Comparison of ENCODE assay signal across 8 cellular contexts in the genomic region with DNA sequence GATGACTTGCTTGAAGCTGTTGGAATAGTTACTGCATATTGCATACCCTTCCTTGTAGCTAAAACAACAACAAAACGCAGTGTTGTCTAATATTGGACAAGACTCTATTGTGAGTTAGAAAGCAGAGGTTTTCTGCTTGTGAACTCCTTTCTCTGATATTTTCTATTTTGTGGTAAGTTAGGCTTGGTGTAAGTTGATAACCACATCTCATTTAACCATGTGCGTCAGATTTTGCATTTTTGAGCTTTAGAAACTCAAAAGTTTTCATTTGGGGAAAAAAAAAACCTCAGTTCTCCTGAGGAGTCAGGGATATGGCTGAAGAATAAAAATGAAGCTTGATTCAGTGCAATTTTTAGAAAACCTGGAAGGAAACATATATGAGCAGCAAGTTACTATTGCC. TPM values are rescaled to one million over a fixed set of nuclear protein-coding genes. Genes with fewer than 3 reads are reported as not detected.
DNase-seq lines count a peak whose midpoint lies in the region; ATAC-seq and TF ChIP-seq lines count a peak whose summit lies in the region.

No MANE protein-coding gene starts in this region.

- H3K4me1 ChIP-seq in thyroid gland: peaks cover 26 to 37% of the 10 kb centered on the region in 2 donors

- in situ Hi-C loops in astrocyte of the spinal cord (cut with HindIII; ENCODE audit: low sequenced_read_pairs): no loop called here

- TF ChIP-seq POLR2A in lower leg skin (IDR thresholded peaks at IDR 0.05) (no peak), thyroid gland (IDR thresholded peaks at IDR 0.05) (no peak)

- no peaks in the 10 kb centered on the region for H3K9me3 Mint-ChIP-seq in activated T-cell treated with anti-CD3 and anti-CD28 coated beads, Interleukin-2, amount 50 U/mL, for 4 hours

- ATAC-seq in activated T-cell treated with anti-CD3 and anti-CD28 coated beads, Interleukin-2, amount 50 U/mL, for 4 hours: no peak
- no peak for ATAC-seq in GM21381 (IDR thresholded peaks at IDR 0.05; ENCODE audit: unreplicated experiment)

- H3K4me1 Mint-ChIP-seq in activated T-cell treated with anti-CD3 and anti-CD28 coated beads, Interleukin-2, amount 50 U/mL, for 4 hours (ENCODE audit: low read depth): peaks cover 52% of the 10 kb centered on the region

- TF ChIP-seq CTCF in astrocyte of the spinal cord (IDR thresholded peaks at IDR 0.05; ENCODE audit: low read depth, low read length): no peak
- no peak for TF ChIP-seq CTCF in lower leg skin (IDR thresholded peaks at IDR 0.05)
- TF ChIP-seq CTCF in thyroid gland (IDR thresholded peaks at IDR 0.05): no peak

- intact Hi-C loops in lower leg skin (cut with DNase I; ENCODE audit: low total_unique reads): no loop called here
- intact Hi-C loops in thyroid gland (cut with DNase I): loop anchor here (10.0 kb wide), 1 partner anchor 91 kb away; no protein-coding TSS in a partner anchor

- H3K27me3 ChIP-seq in thyroid gland: no peaks in the 10 kb centered on the region

- no peaks in the 10 kb centered on the region for H3K27me3 Mint-ChIP-seq in activated T-cell treated with anti-CD3 and anti-CD28 coated beads, Interleukin-2, amount 50 U/mL, for 4 hours (ENCODE audit: low read depth)

- WGBS in lower leg skin, 2 donors: 4 to 6% methylated on average over 2 of the region's 2 CpGs
- 6 to 7% methylated on average over 2 of the region's 2 CpGs for WGBS in thyroid gland, 2 donors

- peaks cover 18% of the 10 kb centered on the region for H3K36me3 Mint-ChIP-seq in activated T-cell treated with anti-CD3 and anti-CD28 coated beads, Interleukin-2, amount 50 U/mL, for 4 hours (ENCODE audit: insufficient read depth)

- peak overlapping the region; percentile 95 for H3K4me3 Mint-ChIP-seq in activated T-cell treated with anti-CD3 and anti-CD28 coated beads, Interleukin-2, amount 50 U/mL, for 4 hours

- H3K4me3 ChIP-seq in astrocyte of the spinal cord (ENCODE audit: low read depth, low read length) (peak overlapping the region; percentile 93), lower leg skin (ENCODE audit: low read depth, poor library complexity, severe bottlenecking) (peak overlapping the region; percentile 97), thyroid gland (replicated peaks in 1 of 3) (peak overlapping the region; percentile 7 to 90 (median 52))

- DNase-seq in activated T-cell treated with anti-CD3 and anti-CD28 coated beads, Interleukin-2, amount 50 U/mL, for 4 hours: no peak
- DNase-seq in activated T-cell treated with anti-CD3 and anti-CD28 coated beads for 4 hours (no peak), astrocyte of the spinal cord (ENCODE audit: low read depth, low spot score) (no peak), lower leg skin (ENCODE audit: low spot score in 2 of 2) (no peak), thyroid gland (no peak)
- no peak for DNase-seq in activated effector memory CD4-positive, alpha-beta T cell treated with Interleukin-2 at 50 U/mL for 16 hours
- DNase-seq in stimulated activated CD4-positive, alpha-beta T cell treated with anti-CD3 and anti-CD28 coated beads, Interleukin-15, amount 100 ng/mL, for 24 hours: no peak

- no peaks in the 10 kb centered on the region for H3K36me3 ChIP-seq in thyroid gland

- H3K27ac ChIP-seq in thyroid gland: peak overlapping the region; percentile 98 to 99 (median 98)

- H3K9me3 ChIP-seq in thyroid gland: no peaks in the 10 kb centered on the region

RNA-seq across cellular contexts. Expression of gene ARIH1, which starts 1.5 kb away (rescaled TPM):
- total RNA-seq in activated T-cell treated with anti-CD3 and anti-CD28 coated beads, Interleukin-2, amount 50 U/mL, for 4 hours: 100 to 1,000 TPM; 154 to 167 (median 164) TPM
- total RNA-seq in lower leg skin (100 to 1,000 TPM in 3 of 4 donors, 10 to 100 TPM in 1; 71.8 to 126 (median 114) TPM), thyroid gland (10 to 100 TPM; 42.6 to 90.0 (median 58.5) TPM)
